9 cellular contexts compared by ENCODE assay signal in genomic region chr5:55231476-55232193, GRCh38. TPM values are rescaled to one million over a fixed set of nuclear protein-coding genes. Genes with fewer than 3 reads are reported as not detected.
DNase-seq lines count a peak whose midpoint lies in the region; ATAC-seq and TF ChIP-seq lines count a peak whose summit lies in the region.
"Had no signal": no experiment of that assay in that cellular context is flagged by ENCODE, and none has a peak within 500 bp of the region (broad histone marks: within the 10 kb centered on the region; RNA-seq: fewer than 3 reads in every experiment).

No MANE protein-coding gene starts in this region.

- no peak for ATAC-seq in HG02970 (IDR thresholded peaks at IDR 0.05; ENCODE audit: low FRiP score, unreplicated experiment)
- ATAC-seq in HG03039 (IDR thresholded peaks at IDR 0.05; ENCODE audit: unreplicated experiment) = no peak

- no peaks in the 10 kb centered on the region for H3K27me3 Mint-ChIP-seq in MCF 10A (ENCODE audit: insufficient read depth, unreplicated experiment)

- H3K4me1 ChIP-seq in ES-I3 (ENCODE audit: insufficient read depth, low read length) (peaks cover 4% of the 10 kb centered on the region), muscle layer of duodenum (ENCODE audit: control insufficient read depth in 1 of 2, insufficient read depth in 2 of 2, low read length in 2 of 2) (peaks cover 6 to 52% of the 10 kb centered on the region in 2 donors)

- no peaks in the 10 kb centered on the region for H3K36me3 Mint-ChIP-seq in MCF 10A (ENCODE audit: insufficient read depth, unreplicated experiment)

- intact Hi-C loops in MCF 10A (cut with micrococcal nuclease) = loop anchor here (2.0 kb wide), 2 partner anchors 59 to 75 kb away; partner anchors contain the start of genes CDC20B, DHX29 and MTREX

- H3K9me3 Mint-ChIP-seq in MCF 10A (ENCODE audit: unreplicated experiment) = no peaks in the 10 kb centered on the region

- no peak overlapping the region for H3K27ac ChIP-seq in muscle layer of duodenum (ENCODE audit: low read length)

- peaks cover 82% of the 10 kb centered on the region for H3K27me3 ChIP-seq in muscle layer of duodenum (ENCODE audit: low read depth, low read length)

- CTCF ChIA-PET in MCF 10A (lab: Yijun Ruan, JAX) = interaction anchor here (0.7 to 4.1 kb wide), 20 partner anchors 8 to 460 kb away, joined by 3 to 20 read pairs (median 4); partner anchors contain the start of genes DHX29 and MTREX

- peak overlapping the region; percentile 63 to 77 for H3K4me3 ChIP-seq in muscle layer of duodenum (ENCODE audit: low read depth in 1 of 2, low read length in 2 of 2)

- H3K36me3 ChIP-seq in ES-I3 (ENCODE audit: insufficient read depth, low read length) (no peaks in the 10 kb centered on the region), muscle layer of duodenum (ENCODE audit: control insufficient read depth in 1 of 2, insufficient read depth in 2 of 2, low read length in 2 of 2) (no peaks in the 10 kb centered on the region)

- peak overlapping the region; percentile 98 for H3K4me3 Mint-ChIP-seq in MCF 10A (ENCODE audit: unreplicated experiment)

- no TSS peak for BruUV-seq in MCF 10A (replicated peaks; lab: Mats Ljungman, UMichigan)

- peak overlapping the region; percentile 62; the same call in 1 of the 2 replicates for H3K9ac ChIP-seq in ES-I3 (ENCODE audit: low read depth, low read length)

- H3K27ac Mint-ChIP-seq in MCF 10A (ENCODE audit: low read depth, unreplicated experiment) = peak overlapping the region; percentile 90

- DNase-seq in NCI-H748 (lab: John Stamatoyannopoulos, UW; ENCODE audit: unreplicated experiment) = peak; percentile 76
- DNase-seq in MCF 10A (ENCODE audit: unreplicated experiment) = no peak
- DNase-seq in effector CD8-positive, alpha-beta T cell (lab: John Stamatoyannopoulos, UW) = no peak
- no peak for DNase-seq in NCI-H187 (lab: John Stamatoyannopoulos, UW)

- H3K9me3 ChIP-seq in ES-I3 (ENCODE audit: control insufficient read depth, insufficient read depth, low read length) (no peaks in the 10 kb centered on the region), muscle layer of duodenum (ENCODE audit: control insufficient read depth in 1 of 2, low read length in 2 of 2) (no peaks in the 10 kb centered on the region)

- no peaks in the 10 kb centered on the region for H3K4me1 Mint-ChIP-seq in MCF 10A (ENCODE audit: insufficient read depth, unreplicated experiment)

- POLR2A ChIA-PET in MCF 10A (lab: Yijun Ruan, JAX) = interaction anchor here (0.6 to 5.8 kb wide), 18 partner anchors 10 to 1946 kb away, joined by 3 to 113 read pairs (median 8); partner anchors contain the start of genes CDC20B, DHX29, GPX8 and MTREX

- TF ChIP-seq CTCF in MCF 10A (IDR thresholded peaks at IDR 0.05; ENCODE audit: unreplicated experiment) = no peak

RNA-seq across cellular contexts. Expression of gene CCNO, which starts 1.8 kb away (rescaled TPM):
- total RNA-seq in MCF 10A (2022) = 10.6 and 11.7 TPM in 2 replicates

RNA-seq across cellular contexts. Expression of gene MCIDAS, which starts 4.5 kb away (rescaled TPM):
- 1.8 TPM in 2 replicates for total RNA-seq in MCF 10A (2022)

RNA-seq across cellular contexts. Expression of gene CDC20B, which starts 58.7 kb away (rescaled TPM):
- not detected in 2 replicates for total RNA-seq in MCF 10A (2022)
- total RNA-seq: M059J had no signal
